1 cellular context compared by ENCODE assay signal in the genomic region with DNA sequence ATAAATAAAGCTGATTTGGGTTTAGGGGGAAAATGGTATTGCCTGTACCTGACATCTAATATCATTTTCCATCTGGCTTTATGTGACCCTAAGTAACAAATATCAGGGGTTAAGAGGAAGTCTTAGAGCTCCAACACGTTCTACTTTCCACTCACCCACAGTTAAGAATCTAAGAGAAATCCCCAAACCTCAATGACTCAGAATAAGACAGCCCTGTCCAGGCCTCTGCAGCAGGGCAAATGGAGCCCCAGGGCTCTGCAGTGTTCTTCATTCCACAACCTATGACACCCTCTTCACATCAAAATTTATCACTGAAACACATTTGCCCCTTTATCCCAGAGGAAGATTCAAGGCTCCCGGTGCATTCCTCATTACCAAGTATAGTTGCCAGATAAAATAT.
TF ChIP-seq lines count a peak whose summit lies in the region.

No MANE protein-coding gene starts in this region.

TF ChIP-seq in GM12878, 131 proteins besides CTCF, POLR2A, EP300 and RAD21 (continued from another document):
- TF ChIP-seq, protein P1, sequence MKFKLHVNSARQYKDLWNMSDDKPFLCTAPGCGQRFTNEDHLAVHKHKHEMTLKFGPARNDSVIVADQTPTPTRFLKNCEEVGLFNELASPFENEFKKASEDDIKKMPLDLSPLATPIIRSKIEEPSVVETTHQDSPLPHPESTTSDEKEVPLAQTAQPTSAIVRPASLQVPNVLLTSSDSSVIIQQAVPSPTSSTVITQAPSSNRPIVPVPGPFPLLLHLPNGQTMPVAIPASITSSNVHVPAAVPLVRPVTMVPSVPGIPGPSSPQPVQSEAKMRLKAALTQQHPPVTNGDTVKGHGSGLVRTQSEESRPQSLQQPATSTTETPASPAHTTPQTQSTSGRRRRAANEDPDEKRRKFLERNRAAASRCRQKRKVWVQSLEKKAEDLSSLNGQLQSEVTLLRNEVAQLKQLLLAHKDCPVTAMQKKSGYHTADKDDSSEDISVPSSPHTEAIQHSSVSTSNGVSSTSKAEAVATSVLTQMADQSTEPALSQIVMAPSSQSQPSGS (IDR thresholded peaks at IDR 0.05; ENCODE audit: low read length), result peak; percentile 58
- TF ChIP-seq, protein P2, sequence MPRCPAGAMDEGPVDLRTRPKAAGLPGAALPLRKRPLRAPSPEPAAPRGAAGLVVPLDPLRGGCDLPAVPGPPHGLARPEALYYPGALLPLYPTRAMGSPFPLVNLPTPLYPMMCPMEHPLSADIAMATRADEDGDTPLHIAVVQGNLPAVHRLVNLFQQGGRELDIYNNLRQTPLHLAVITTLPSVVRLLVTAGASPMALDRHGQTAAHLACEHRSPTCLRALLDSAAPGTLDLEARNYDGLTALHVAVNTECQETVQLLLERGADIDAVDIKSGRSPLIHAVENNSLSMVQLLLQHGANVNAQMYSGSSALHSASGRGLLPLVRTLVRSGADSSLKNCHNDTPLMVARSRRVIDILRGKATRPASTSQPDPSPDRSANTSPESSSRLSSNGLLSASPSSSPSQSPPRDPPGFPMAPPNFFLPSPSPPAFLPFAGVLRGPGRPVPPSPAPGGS (IDR thresholded peaks at IDR 0.05; ENCODE audit: borderline replicate concordance, insufficient read depth, low read depth, low read length, poor library complexity, severe bottlenecking), result peak; percentile 28
- TF ChIP-seq, protein P3, sequence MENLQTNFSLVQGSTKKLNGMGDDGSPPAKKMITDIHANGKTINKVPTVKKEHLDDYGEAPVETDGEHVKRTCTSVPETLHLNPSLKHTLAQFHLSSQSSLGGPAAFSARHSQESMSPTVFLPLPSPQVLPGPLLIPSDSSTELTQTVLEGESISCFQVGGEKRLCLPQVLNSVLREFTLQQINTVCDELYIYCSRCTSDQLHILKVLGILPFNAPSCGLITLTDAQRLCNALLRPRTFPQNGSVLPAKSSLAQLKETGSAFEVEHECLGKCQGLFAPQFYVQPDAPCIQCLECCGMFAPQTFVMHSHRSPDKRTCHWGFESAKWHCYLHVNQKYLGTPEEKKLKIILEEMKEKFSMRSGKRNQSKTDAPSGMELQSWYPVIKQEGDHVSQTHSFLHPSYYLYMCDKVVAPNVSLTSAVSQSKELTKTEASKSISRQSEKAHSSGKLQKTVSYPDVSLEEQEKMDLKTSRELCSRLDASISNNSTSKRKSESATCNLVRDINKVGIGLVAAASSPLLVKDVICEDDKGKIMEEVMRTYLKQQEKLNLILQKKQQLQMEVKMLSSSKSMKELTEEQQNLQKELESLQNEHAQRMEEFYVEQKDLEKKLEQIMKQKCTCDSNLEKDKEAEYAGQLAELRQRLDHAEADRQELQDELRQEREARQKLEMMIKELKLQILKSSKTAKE (IDR thresholded peaks at IDR 0.05; ENCODE audit: low read depth, poor library complexity, severe bottlenecking), result peak; percentile 48
- TF ChIP-seq NR2C1 (IDR thresholded peaks at IDR 0.05) (peak; percentile 5; the same call in 1 of the 2 replicates), EED (IDR thresholded peaks at IDR 0.05; ENCODE audit: low read depth) (peak; percentile 77), RELA (IDR thresholded peaks at IDR 0.05; ENCODE audit: borderline replicate concordance, partially characterized antibody) (peak; percentile 79), TCF7 (IDR thresholded peaks at IDR 0.05; ENCODE audit: borderline replicate concordance) (peak; percentile 53), IKZF1 (conservative IDR thresholded peaks at IDR 0.05) (peak; percentile 90), CREM (IDR thresholded peaks at IDR 0.05; ENCODE audit: low read depth) (peak; percentile 68), ESRRA (IDR thresholded peaks at IDR 0.05; ENCODE audit: low read length) (no peak), TCF12 (IDR thresholded peaks at IDR 0.05; ENCODE audit: low read depth, low read length) (0 out of 2 replicates have a peak, but pooled peaks have one; percentile 28), ZNF384 (IDR thresholded peaks at IDR 0.05; ENCODE audit: borderline replicate concordance, low read depth, low read length) (no peak), ZZZ3 (IDR thresholded peaks at IDR 0.05; ENCODE audit: control insufficient read depth, insufficient read length, low read depth) (no peak), MTA2 (IDR thresholded peaks at IDR 0.05; ENCODE audit: low read depth) (peak; percentile 86), JUND (IDR thresholded peaks at IDR 0.05; ENCODE audit: low read depth, low read length) (peak; percentile 88), RUNX3 (IDR thresholded peaks at IDR 0.05; ENCODE audit: low read length) (peak; percentile 96), BMI1 (IDR thresholded peaks at IDR 0.05; ENCODE audit: borderline replicate concordance) (peak; percentile 63; the same call in 1 of the 2 replicates), SRF (IDR thresholded peaks at IDR 0.05; ENCODE audit: low read depth in 2 of 2, low read length in 2 of 2) (peak in 1 of 2 experiments; percentile 57; a peak in 1 of 4 replicates), ZNF217 (IDR thresholded peaks at IDR 0.05) (peak; percentile 84), RBBP5 (conservative IDR thresholded peaks at IDR 0.05) (no peak), GABPA (IDR thresholded peaks at IDR 0.05; ENCODE audit: low read depth) (no peak), GATAD2B (conservative IDR thresholded peaks at IDR 0.05; ENCODE audit: low read depth) (0 out of 2 replicates have a peak, but pooled peaks have one; percentile 45), DPF2 (IDR thresholded peaks at IDR 0.05) (peak; percentile 97), POLR2AphosphoS5 (IDR thresholded peaks at IDR 0.05; ENCODE audit: low read length) (no peak), CBFB (IDR thresholded peaks at IDR 0.05; ENCODE audit: low read depth) (0 out of 2 replicates have a peak, but pooled peaks have one; percentile 43), JUNB (IDR thresholded peaks at IDR 0.05) (peak; percentile 93), FOXM1 (IDR thresholded peaks at IDR 0.05; ENCODE audit: low read depth, low read length) (peak; percentile 41; the same call in 1 of the 2 replicates), CHD2 (IDR thresholded peaks at IDR 0.05; ENCODE audit: borderline replicate concordance, low read depth, low read length) (0 out of 2 replicates have a peak, but pooled peaks have one; percentile 36), BHLHE40 (IDR thresholded peaks at IDR 0.05; ENCODE audit: borderline replicate concordance in 1 of 2, low read depth in 2 of 2, low read length in 1 of 2) (peak; percentile 75 to 80; a peak in 2 of 4 replicates), ATF7 (IDR thresholded peaks at IDR 0.05; ENCODE audit: low read depth) (peak; percentile 64)
- TF ChIP-seq, protein P4, sequence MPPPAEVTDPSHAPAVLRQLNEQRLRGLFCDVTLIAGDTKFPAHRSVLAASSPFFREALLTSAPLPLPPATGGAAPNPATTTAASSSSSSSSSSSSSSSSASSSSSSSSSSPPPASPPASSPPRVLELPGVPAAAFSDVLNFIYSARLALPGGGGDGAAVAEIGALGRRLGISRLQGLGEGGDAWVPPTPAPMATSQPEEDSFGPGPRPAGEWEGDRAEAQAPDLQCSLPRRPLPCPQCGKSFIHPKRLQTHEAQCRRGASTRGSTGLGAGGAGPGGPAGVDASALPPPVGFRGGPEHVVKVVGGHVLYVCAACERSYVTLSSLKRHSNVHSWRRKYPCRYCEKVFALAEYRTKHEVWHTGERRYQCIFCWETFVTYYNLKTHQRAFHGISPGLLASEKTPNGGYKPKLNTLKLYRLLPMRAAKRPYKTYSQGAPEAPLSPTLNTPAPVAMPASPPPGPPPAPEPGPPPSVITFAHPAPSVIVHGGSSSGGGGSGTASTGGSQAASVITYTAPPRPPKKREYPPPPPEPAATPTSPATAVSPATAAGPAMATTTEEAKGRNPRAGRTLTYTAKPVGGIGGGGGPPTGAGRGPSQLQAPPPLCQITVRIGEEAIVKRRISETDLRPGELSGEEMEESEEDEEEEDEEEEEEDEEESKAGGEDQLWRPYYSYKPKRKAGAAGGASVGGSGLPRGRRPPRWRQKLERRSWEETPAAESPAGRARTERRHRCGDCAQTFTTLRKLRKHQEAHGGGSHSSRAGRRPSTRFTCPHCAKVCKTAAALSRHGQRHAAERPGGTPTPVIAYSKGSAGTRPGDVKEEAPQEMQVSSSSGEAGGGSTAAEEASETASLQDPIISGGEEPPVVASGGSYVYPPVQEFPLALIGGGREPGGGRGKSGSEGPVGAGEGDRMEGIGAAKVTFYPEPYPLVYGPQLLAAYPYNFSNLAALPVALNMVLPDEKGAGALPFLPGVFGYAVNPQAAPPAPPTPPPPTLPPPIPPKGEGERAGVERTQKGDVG (CRISPR knock-in tag; IDR thresholded peaks at IDR 0.05), result no peak
- TF ChIP-seq, protein P5, sequence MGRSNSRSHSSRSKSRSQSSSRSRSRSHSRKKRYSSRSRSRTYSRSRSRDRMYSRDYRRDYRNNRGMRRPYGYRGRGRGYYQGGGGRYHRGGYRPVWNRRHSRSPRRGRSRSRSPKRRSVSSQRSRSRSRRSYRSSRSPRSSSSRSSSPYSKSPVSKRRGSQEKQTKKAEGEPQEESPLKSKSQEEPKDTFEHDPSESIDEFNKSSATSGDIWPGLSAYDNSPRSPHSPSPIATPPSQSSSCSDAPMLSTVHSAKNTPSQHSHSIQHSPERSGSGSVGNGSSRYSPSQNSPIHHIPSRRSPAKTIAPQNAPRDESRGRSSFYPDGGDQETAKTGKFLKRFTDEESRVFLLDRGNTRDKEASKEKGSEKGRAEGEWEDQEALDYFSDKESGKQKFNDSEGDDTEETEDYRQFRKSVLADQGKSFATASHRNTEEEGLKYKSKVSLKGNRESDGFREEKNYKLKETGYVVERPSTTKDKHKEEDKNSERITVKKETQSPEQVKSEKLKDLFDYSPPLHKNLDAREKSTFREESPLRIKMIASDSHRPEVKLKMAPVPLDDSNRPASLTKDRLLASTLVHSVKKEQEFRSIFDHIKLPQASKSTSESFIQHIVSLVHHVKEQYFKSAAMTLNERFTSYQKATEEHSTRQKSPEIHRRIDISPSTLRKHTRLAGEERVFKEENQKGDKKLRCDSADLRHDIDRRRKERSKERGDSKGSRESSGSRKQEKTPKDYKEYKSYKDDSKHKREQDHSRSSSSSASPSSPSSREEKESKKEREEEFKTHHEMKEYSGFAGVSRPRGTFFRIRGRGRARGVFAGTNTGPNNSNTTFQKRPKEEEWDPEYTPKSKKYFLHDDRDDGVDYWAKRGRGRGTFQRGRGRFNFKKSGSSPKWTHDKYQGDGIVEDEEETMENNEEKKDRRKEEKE (IDR thresholded peaks at IDR 0.05), result no peak
- TF ChIP-seq, protein P6, sequence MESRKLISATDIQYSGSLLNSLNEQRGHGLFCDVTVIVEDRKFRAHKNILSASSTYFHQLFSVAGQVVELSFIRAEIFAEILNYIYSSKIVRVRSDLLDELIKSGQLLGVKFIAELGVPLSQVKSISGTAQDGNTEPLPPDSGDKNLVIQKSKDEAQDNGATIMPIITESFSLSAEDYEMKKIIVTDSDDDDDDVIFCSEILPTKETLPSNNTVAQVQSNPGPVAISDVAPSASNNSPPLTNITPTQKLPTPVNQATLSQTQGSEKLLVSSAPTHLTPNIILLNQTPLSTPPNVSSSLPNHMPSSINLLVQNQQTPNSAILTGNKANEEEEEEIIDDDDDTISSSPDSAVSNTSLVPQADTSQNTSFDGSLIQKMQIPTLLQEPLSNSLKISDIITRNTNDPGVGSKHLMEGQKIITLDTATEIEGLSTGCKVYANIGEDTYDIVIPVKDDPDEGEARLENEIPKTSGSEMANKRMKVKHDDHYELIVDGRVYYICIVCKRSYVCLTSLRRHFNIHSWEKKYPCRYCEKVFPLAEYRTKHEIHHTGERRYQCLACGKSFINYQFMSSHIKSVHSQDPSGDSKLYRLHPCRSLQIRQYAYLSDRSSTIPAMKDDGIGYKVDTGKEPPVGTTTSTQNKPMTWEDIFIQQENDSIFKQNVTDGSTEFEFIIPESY (IDR thresholded peaks at IDR 0.05), result no peak
TF ChIP-seq in GM12878: peak in this region for 37.
